26 cellular contexts compared by ENCODE assay signal in the genomic region with DNA sequence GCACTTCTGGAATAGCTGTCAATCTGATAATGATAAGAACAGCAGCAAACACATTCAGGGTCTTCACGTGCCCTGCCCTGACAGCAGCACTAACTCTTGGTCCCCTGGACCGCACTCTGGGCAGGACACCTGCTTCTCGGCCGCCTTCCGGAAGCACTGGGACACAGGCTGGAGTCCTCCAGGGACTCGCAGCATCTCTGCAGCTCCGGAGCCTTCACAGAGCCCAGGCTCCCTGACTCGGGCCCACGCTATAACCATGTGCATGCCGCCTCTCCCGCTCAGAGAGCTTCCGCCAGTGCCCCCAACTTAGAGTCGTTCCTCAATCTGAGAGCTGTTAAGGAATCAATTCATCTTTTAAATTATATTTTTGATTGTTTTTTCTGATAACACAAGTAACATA.
"Had no signal": no experiment of that assay in that cellular context is flagged by ENCODE, and none has a peak within 500 bp of the region (broad histone marks: within the 10 kb centered on the region; RNA-seq: fewer than 3 reads in every experiment).

No MANE protein-coding gene starts in this region.

- H3K4me1 ChIP-seq: parathyroid adenoma, psoas muscle, right lobe of liver, stomach, thyroid gland, tibial nerve, upper lobe of left lung had no signal

- H3K9ac ChIP-seq: neural progenitor cell, parathyroid adenoma had no signal

- DNase-seq: natural killer cell; nucleus accumbens; ovary; psoas muscle; right lobe of liver; sigmoid colon; small intestine; stimulated activated CD4-positive, alpha-beta T cell treated with anti-CD3 and anti-CD28 coated beads, Interleukin-15, amount 100 ng/mL, for 24 hours; stimulated activated CD4-positive, alpha-beta T cell treated with anti-CD3 and anti-CD28 coated beads, Interleukin-2, amount 100 ng/mL, for 24 hours; stimulated activated CD4-positive, alpha-beta T cell treated with anti-CD3 and anti-CD28 coated beads, Interleukin-2, amount 100 ng/mL, for 48 hours; stimulated activated CD4-positive, alpha-beta T cell treated with anti-CD3 and anti-CD28 coated beads, Interleukin-4, amount 100 ng/mL, for 24 hours; stimulated activated naive B cell treated with anti-CD40 and anti-IgM and Interleukin-4, amounts not matched to agents 10 μg/mL and 1 μg/mL and 100 μg/mL, for 72 hours; stimulated activated naive CD4-positive, alpha-beta T cell treated with Interleukin-2 at 50 U/mL for 16 hours; stomach; thyroid gland; trophoblast cell; upper lobe of left lung had no signal

- ATAC-seq: natural killer cell; psoas muscle; right cardiac atrium; right lobe of liver; stimulated activated effector memory CD8-positive, alpha-beta T cell treated with anti-CD3 and anti-CD28 coated beads, Interleukin-12 subunit alpha, Interleukin-12 subunit beta, amount 100 ng/mL, for 72 hours; stimulated activated naive B cell treated with anti-CD40 and anti-IgM and Interleukin-4, amounts not matched to agents 10 μg/mL and 1 μg/mL and 100 μg/mL, for 72 hours had no signal

- H3K4me2 ChIP-seq: neural progenitor cell had no signal

- H2AFZ ChIP-seq: neural progenitor cell, parathyroid adenoma had no signal

- H3K36me3 ChIP-seq: neural progenitor cell, neutrophil, ovary, right lobe of liver, sigmoid colon, stomach, thoracic aorta, thyroid gland, tibial nerve, upper lobe of left lung, vagina had no signal

- H3K27ac ChIP-seq: neural progenitor cell, neutrophil, ovary, parathyroid adenoma, psoas muscle, right lobe of liver, sigmoid colon, stomach, thoracic aorta, thyroid gland, tibial nerve, upper lobe of left lung, vagina had no signal

- H3K9me3 ChIP-seq: neutrophil, ovary, psoas muscle, right lobe of liver, sigmoid colon, stomach, thoracic aorta, thyroid gland, tibial nerve, upper lobe of left lung, vagina had no signal

- H3K27me3 ChIP-seq: neutrophil, ovary, right lobe of liver, thyroid gland, tibial nerve, upper lobe of left lung, vagina had no signal

- H3K4me3 ChIP-seq: neural progenitor cell, ovary, psoas muscle, right lobe of liver, sigmoid colon, stomach, thoracic aorta, thyroid gland, tibial nerve, upper lobe of left lung, vagina had no signal

- FAIRE-seq: small intestine, urothelium cell line had no signal
